Comparison of ENCODE assay signal across 8 cellular contexts in genomic region chr7:139231513-139232376, GRCh38. TPM values are rescaled to one million over a fixed set of nuclear protein-coding genes. Genes with fewer than 3 reads are reported as not detected.
DNase-seq lines count a peak whose midpoint lies in the region; ATAC-seq and TF ChIP-seq lines count a peak whose summit lies in the region.

No MANE protein-coding gene starts in this region.

- peaks cover 42% of the 10 kb centered on the region for H3K79me2 ChIP-seq in PC-9 (ENCODE audit: low read depth)

- ATAC-seq in GM18520 (IDR thresholded peaks at IDR 0.05; ENCODE audit: unreplicated experiment) (peak; percentile 22), HG03025 (IDR thresholded peaks at IDR 0.05; ENCODE audit: low FRiP score, unreplicated experiment) (peak; percentile 25), heart right ventricle (peak in 4 of 8 donors; percentile 1 to 80 (median 53))

- POLR2A ChIA-PET in PC-9 (lab: Charles Lee; ENCODE audit: unreplicated experiment), result no interaction called here

- no peaks in the 10 kb centered on the region for H3K27me3 Mint-ChIP-seq in activated naive CD4-positive, alpha-beta T cell treated with anti-CD3 and anti-CD28 coated beads, Interleukin-2, amount 50 U/mL, for 24 hours

- H3K4me2 ChIP-seq in PC-9, result peak overlapping the region; percentile 83

- peak overlapping the region; percentile 100 for H2AFZ ChIP-seq in PC-9

- H3K27ac Mint-ChIP-seq in activated naive CD4-positive, alpha-beta T cell treated with anti-CD3 and anti-CD28 coated beads, Interleukin-2, amount 50 U/mL, for 24 hours, result peak overlapping the region; percentile 35

- intact Hi-C loops in PC-9 (cut with micrococcal nuclease; ENCODE audit: unreplicated experiment) (loop anchor here (1.0 to 10.0 kb wide), 5 partner anchors 99 to 1653 kb away; partner anchors contain the start of gene ZC3HAV1), heart right ventricle (cut with DNase I) (loop anchor here in 4 of 10 donors (5.0 to 10.0 kb wide), 2 partner anchors 99 to 127 kb away; partner anchors contain the start of gene ZC3HAV1 (in 1 of the 4)), posterior vena cava (cut with DNase I) (no loop called here)

- H3K9me3 ChIP-seq in PC-9 (ENCODE audit: insufficient read depth, low read depth) (no peaks in the 10 kb centered on the region), heart right ventricle (no peaks in the 10 kb centered on the region)

- peak overlapping the region; percentile 47; the same call in 1 of the 2 replicates for H3K27ac ChIP-seq in PC-9
- peak overlapping the region; percentile 88 to 99 (median 96) for H3K27ac ChIP-seq in heart right ventricle

- H3K4me1 ChIP-seq in PC-9 (replicated peaks; ENCODE audit: insufficient read depth) (peaks cover 45% of the 10 kb centered on the region), heart right ventricle (peaks cover 0 to 41% (median 35%) of the 10 kb centered on the region in 9 donors)

- H3K4me3 Mint-ChIP-seq in activated naive CD4-positive, alpha-beta T cell treated with anti-CD3 and anti-CD28 coated beads, Interleukin-2, amount 50 U/mL, for 24 hours, result peak overlapping the region; percentile 100

- peaks cover 44% of the 10 kb centered on the region for H3K4me1 Mint-ChIP-seq in activated naive CD4-positive, alpha-beta T cell treated with anti-CD3 and anti-CD28 coated beads, Interleukin-2, amount 50 U/mL, for 24 hours

- H3K27me3 ChIP-seq in PC-9 (ENCODE audit: insufficient read depth, low read depth), result no peaks in the 10 kb centered on the region
- H3K27me3 ChIP-seq in heart right ventricle, result no peaks in the 10 kb centered on the region

- peak overlapping the region; percentile 91 for H3K4me3 ChIP-seq in AG09309 (ENCODE audit: control insufficient read depth, low read depth, low read length)
- peak overlapping the region; percentile 98 for H3K4me3 ChIP-seq in PC-9
- H3K4me3 ChIP-seq in heart right ventricle, result peak overlapping the region; percentile 78 to 100 (median 94)

- H3K9me3 Mint-ChIP-seq in activated naive CD4-positive, alpha-beta T cell treated with anti-CD3 and anti-CD28 coated beads, Interleukin-2, amount 50 U/mL, for 24 hours, result no peaks in the 10 kb centered on the region

- no TSS peak for BruUV-seq in PC-9 (replicated peaks; lab: Mats Ljungman, UMichigan)

- TF ChIP-seq CTCF in AG09309 (IDR thresholded peaks at IDR 0.05; ENCODE audit: control insufficient read depth, insufficient read depth, low read depth, low read length, missing control alignments), result no peak
- no peak for TF ChIP-seq CTCF in PC-9 (conservative IDR thresholded peaks at IDR 0.05)
- no peak for TF ChIP-seq CTCF in heart right ventricle (IDR thresholded peaks at IDR 0.05)

- WGBS in heart right ventricle, 2 donors, result 1% methylated on average over 85 to 101 of the region's 101 CpGs

- peaks cover 22% of the 10 kb centered on the region; the same call in 1 of the 2 replicates for H3F3A ChIP-seq in PC-9 (ENCODE audit: insufficient read depth, low read depth)

- peaks cover 21% of the 10 kb centered on the region for H4K20me1 ChIP-seq in PC-9 (ENCODE audit: insufficient read depth)

- H3K9me2 ChIP-seq in PC-9 (ENCODE audit: insufficient read depth), result no peaks in the 10 kb centered on the region

- DNase-seq in AG09309 (ENCODE audit: low read depth), result no peak
- peak in 1 of 2 experiments; percentile 49 for DNase-seq in PC-9
- peak in 1 of 2 donors; percentile 21 for DNase-seq in heart right ventricle
- DNase-seq in posterior vena cava (ENCODE audit: low spot score), result peak; percentile 83
- DNase-seq in kidney tubule cell (ENCODE audit: low spot score), result no peak

- CTCF ChIA-PET in PC-9 (lab: Charles Lee), result interaction anchor here (0.7 kb wide), 1 partner anchor 126 kb away, joined by 3 read pairs; no protein-coding TSS in a partner anchor

- H3K36me3 Mint-ChIP-seq in activated naive CD4-positive, alpha-beta T cell treated with anti-CD3 and anti-CD28 coated beads, Interleukin-2, amount 50 U/mL, for 24 hours, result no peaks in the 10 kb centered on the region

- H3K36me3 ChIP-seq in PC-9 (ENCODE audit: low read depth) (no peaks in the 10 kb centered on the region), heart right ventricle (peaks cover 0 to 2% (median 0%) of the 10 kb centered on the region in 9 donors)

RNA-seq across cellular contexts. Expression of gene UBN2, which starts 0.7 kb away (rescaled TPM):
- total RNA-seq in PC-9 (2021) (20.3 and 34.1 TPM in 2 replicates), heart right ventricle (10 to 100 TPM; 12.6 to 27.0 (median 22.3) TPM), posterior vena cava (10 to 100 TPM; 18.8 to 19.3 TPM)
- polyA plus RNA-seq in heart right ventricle, result 1 to 10 TPM; 1.3 to 4.6 TPM
